In the genomic region with DNA sequence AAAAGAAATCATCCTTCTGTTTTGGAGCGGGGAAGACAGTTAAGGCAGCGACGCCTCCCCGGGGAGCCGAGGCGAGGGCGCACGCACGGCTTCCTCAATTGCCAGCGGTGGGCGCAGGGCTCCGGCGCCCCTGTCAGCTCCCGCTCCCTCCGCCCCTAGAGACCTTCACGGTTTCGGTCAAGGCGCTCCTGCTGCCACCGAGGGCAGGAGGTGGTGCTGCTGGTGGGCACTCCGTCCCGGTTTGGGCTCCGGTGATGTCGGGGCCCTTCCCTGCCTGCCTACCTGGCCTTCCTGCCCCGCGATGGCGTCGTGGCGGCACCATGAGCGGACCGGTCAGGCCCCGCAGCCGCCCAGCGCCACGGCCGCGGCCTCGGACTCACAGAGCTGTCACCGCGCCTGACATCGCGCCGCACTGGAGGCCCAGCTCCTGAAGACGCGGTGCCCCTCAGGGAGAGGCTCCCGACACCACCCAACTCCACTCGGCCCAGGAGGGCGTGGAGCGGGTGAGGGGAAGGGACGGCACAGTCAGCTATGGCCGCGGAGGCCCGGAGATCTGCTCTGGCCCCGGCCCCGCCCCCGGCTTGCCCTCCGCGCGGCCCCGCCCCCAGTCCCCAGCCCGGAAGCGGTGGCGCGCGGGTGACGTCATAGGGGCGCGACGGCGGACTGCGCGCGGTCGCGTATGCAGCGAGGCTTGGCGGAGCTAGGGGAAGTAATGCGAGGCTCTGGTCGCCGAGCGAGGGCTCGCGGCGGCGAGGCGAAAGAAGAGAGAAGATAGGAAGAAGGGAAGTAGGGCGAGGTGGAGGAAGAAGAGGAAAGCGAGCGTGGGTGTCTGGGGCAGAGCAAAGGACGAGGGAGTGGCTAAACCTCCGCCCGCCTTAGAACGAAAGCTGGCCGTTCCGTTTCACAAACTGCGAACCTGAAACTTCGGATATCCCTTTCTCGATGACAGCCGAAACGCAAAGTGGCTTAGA, we compare ENCODE assay signal across 8 cellular contexts. TPM values are rescaled to one million over a fixed set of nuclear protein-coding genes. Genes with fewer than 3 reads are reported as not detected.
DNase-seq lines count a peak whose midpoint lies in the region; ATAC-seq and TF ChIP-seq lines count a peak whose summit lies in the region.

A gene with protein sequence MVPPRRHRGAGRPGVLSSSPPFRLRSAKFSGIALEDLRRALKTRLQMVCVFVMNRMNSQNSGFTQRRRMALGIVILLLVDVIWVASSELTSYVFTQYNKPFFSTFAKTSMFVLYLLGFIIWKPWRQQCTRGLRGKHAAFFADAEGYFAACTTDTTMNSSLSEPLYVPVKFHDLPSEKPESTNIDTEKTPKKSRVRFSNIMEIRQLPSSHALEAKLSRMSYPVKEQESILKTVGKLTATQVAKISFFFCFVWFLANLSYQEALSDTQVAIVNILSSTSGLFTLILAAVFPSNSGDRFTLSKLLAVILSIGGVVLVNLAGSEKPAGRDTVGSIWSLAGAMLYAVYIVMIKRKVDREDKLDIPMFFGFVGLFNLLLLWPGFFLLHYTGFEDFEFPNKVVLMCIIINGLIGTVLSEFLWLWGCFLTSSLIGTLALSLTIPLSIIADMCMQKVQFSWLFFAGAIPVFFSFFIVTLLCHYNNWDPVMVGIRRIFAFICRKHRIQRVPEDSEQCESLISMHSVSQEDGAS (minus strand): TSS at position 555 of the 971 bp plus-strand sequence. CDS start 233 bp downstream, at position 322.

- TF ChIP-seq CTCF in GM10266 (IDR thresholded peaks at IDR 0.05; ENCODE audit: control insufficient read depth, insufficient read depth, low read depth, missing control alignments) (no peak), omental fat pad (IDR thresholded peaks at IDR 0.05) (no peak)

- ATAC-seq in HG02623 (IDR thresholded peaks at IDR 0.05; ENCODE audit: unreplicated experiment) (peak; percentile 88), SK-N-SH treated with all-trans-retinoic acid at 6 μM for 48 hours (peak; percentile 96), omental fat pad (ENCODE audit: low FRiP score) (peak; percentile 98)

- peaks cover 24% of the 10 kb centered on the region for H3K4me1 Mint-ChIP-seq in activated naive CD4-positive, alpha-beta T cell treated with anti-CD3 and anti-CD28 coated beads, Interleukin-2, amount 50 U/mL, for 24 hours

- H3K27ac ChIP-seq in temporal lobe (ENCODE audit: low read depth, low read length): peak within 1 kb of the TSS; percentile 82

- H3K9me3 Mint-ChIP-seq in activated naive CD4-positive, alpha-beta T cell treated with anti-CD3 and anti-CD28 coated beads, Interleukin-2, amount 50 U/mL, for 24 hours: no peaks in the 10 kb centered on the region

- peak within 1 kb of the TSS; percentile 100 for H3K27ac Mint-ChIP-seq in activated naive CD4-positive, alpha-beta T cell treated with anti-CD3 and anti-CD28 coated beads, Interleukin-2, amount 50 U/mL, for 24 hours

- peaks cover 5% of the 10 kb centered on the region for H3K36me3 Mint-ChIP-seq in activated naive CD4-positive, alpha-beta T cell treated with anti-CD3 and anti-CD28 coated beads, Interleukin-2, amount 50 U/mL, for 24 hours

- DNase-seq in GM10266 (ENCODE audit: extremely low spot score) (peak; percentile 87), NCI-H1092 treated with DMSO at 0.1 percent for 48 hours (lab: John Stamatoyannopoulos, UW) (peak; percentile 81), globus pallidus (ENCODE audit: low spot score) (peak; percentile 89), omental fat pad (ENCODE audit: low spot score) (peak; percentile 83)

- no peaks in the 10 kb centered on the region for H3K27me3 Mint-ChIP-seq in activated naive CD4-positive, alpha-beta T cell treated with anti-CD3 and anti-CD28 coated beads, Interleukin-2, amount 50 U/mL, for 24 hours

- peak within 1 kb of the TSS; percentile 99 for H3K4me3 Mint-ChIP-seq in activated naive CD4-positive, alpha-beta T cell treated with anti-CD3 and anti-CD28 coated beads, Interleukin-2, amount 50 U/mL, for 24 hours

TF ChIP-seq in SK-N-SH treated with all-trans-retinoic acid at 6 μM for 48 hours, 23 proteins besides CTCF, POLR2A, EP300 and RAD21:
- TF ChIP-seq ZFP30 (CRISPR knock-in tag; IDR thresholded peaks at IDR 0.05): peak; percentile 59; the same call in 1 of the 2 replicates
- no peak for TF ChIP-seq ESRRG (CRISPR knock-in tag; IDR thresholded peaks at IDR 0.05)
- TF ChIP-seq, protein P1, sequence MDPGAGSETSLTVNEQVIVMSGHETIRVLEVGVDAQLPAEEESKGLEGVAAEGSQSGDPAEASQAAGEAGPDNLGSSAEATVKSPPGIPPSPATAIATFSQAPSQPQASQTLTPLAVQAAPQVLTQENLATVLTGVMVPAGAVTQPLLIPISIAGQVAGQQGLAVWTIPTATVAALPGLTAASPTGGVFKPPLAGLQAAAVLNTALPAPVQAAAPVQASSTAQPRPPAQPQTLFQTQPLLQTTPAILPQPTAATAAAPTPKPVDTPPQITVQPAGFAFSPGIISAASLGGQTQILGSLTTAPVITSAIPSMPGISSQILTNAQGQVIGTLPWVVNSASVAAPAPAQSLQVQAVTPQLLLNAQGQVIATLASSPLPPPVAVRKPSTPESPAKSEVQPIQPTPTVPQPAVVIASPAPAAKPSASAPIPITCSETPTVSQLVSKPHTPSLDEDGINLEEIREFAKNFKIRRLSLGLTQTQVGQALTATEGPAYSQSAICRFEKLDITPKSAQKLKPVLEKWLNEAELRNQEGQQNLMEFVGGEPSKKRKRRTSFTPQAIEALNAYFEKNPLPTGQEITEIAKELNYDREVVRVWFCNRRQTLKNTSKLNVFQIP (CRISPR knock-in tag; IDR thresholded peaks at IDR 0.05; ENCODE audit: borderline replicate concordance, low read depth): peak; percentile 45; the same call in 1 of the 2 replicates

RNA-seq across cellular contexts. Expression of the gene that starts here (rescaled TPM):
- 10 to 100 TPM; 57.2 to 87.0 (median 69.1) TPM for total RNA-seq in omental fat pad
- 100 TPM for total RNA-seq in temporal lobe

Comparison
In these comparisons a context has a peak if more than half of its experiments do, and no peak if none do; other contexts are left out.
1. Peak in every context shown above with its lines: DNase-seq, ATAC-seq and H3K27ac ChIP-seq.